Comparison of ENCODE assay signal across 8 cellular contexts in genomic region chr7:73327922-73328321, GRCh38. TPM values are rescaled to one million over a fixed set of nuclear protein-coding genes. Genes with fewer than 3 reads are reported as not detected.
"Had no signal": no experiment of that assay in that cellular context is flagged by ENCODE, and none has a peak within 500 bp of the region (broad histone marks: within the 10 kb centered on the region; RNA-seq: fewer than 3 reads in every experiment).

A gene with protein sequence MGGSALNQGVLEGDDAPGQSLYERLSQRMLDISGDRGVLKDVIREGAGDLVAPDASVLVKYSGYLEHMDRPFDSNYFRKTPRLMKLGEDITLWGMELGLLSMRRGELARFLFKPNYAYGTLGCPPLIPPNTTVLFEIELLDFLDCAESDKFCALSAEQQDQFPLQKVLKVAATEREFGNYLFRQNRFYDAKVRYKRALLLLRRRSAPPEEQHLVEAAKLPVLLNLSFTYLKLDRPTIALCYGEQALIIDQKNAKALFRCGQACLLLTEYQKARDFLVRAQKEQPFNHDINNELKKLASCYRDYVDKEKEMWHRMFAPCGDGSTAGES (plus strand): TSS chr7:73328161. CDS start chr7:73328429, 268 bp downstream.
Gene TRIM50 (minus strand): TSS chr7:73328082. CDS start chr7:73324787, 3,295 bp downstream.

RNA-seq across cellular contexts. Expression of the first gene that starts in this region (rescaled TPM):
- total RNA-seq: K562, M059J, OCI-LY7, PC-9, Right ventricle myocardium inferior, RPMI7951, SJCRH30, SK-MEL-5 had no signal
- polyA plus RNA-seq: K562 had no signal

RNA-seq across cellular contexts. Expression of gene TRIM50, which starts in this region (rescaled TPM):
- total RNA-seq: K562, M059J, PC-9, RPMI7951, SJCRH30, SK-MEL-5 had no signal
- polyA plus RNA-seq: K562 had no signal
